In the genomic region with DNA sequence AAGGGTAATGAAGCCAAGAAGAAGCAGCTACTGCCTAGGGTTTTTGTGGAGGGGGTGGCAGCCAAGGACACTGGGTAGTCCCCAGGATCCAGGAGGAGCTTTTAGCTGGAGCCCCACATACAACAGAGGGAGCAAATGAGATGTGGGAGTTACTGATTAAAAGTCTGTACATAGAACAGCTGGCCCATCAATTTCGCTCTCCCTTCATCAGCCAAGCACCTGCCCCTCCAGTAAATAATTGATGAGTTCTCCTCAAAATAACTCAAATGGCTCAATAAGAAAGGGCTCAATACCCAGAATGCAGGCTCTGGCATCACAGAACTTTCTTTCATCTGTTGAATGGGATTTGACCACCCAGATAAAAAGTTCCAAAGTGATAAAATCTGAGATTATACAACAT, we compare ENCODE assay signal across 7 cellular contexts. TPM values are rescaled to one million over a fixed set of nuclear protein-coding genes. Genes with fewer than 3 reads are reported as not detected.
"Had no signal": no experiment of that assay in that cellular context is flagged by ENCODE, and none has a peak within 500 bp of the region (broad histone marks: within the 10 kb centered on the region; RNA-seq: fewer than 3 reads in every experiment).

No MANE protein-coding gene starts in this region.

- DNase-seq: H9, HCEC 1CT, KBM-7 had no signal

- ATAC-seq: GM23338, HepG2 had no signal

- H3K4me3 Mint-ChIP-seq: GM23338, H9, IgD-negative memory B cell had no signal

- H3K4me1 Mint-ChIP-seq: GM23338, H9 had no signal

- H3K27ac Mint-ChIP-seq: GM23338, H9 had no signal

RNA-seq across cellular contexts. Expression of a gene that starts 15.2 kb away (rescaled TPM):
- total RNA-seq: H9, HT1080 had no signal
